In the genomic region with DNA sequence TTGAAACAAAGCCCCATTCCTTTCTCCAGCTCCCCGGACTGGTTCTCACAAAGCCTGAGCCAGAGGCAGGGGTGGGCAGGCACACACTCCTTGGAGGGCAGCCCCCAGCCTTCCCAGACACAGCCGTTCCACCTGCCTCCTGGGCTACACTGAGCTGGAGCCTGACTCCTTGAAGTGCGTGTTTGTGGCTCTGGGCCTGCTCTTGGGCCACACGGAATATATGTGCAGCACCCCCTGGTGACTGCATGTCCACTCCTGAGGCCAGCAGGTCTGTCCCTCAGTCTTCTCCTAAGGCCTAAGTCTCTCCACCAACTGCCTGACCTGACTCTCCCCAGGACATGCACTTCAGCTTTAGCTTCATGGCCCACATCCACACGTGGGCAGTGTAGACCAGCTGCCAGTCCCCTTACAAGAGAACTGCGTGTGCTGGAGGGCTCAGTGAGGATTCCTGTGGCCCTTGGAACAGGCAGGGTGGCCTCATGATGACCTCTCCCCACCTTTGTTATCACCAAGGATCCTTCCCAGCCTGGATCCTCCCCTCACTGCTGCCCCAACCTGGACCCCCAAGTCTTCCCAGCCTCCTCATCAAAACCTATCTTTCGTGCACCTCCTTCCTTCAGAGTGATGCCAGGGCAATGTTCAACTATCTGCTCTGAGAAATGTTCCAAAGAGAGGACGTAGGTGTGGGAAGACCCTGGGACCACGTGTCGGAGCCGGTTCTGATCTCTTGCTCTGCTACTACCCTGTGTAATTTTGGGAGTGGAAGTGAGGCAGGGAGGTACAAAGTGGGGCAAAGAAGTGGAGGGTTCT, we compare ENCODE assay signal across 14 cellular contexts. TPM values are rescaled to one million over a fixed set of nuclear protein-coding genes. Genes with fewer than 3 reads are reported as not detected.
DNase-seq lines count a peak whose midpoint lies in the region; ATAC-seq and TF ChIP-seq lines count a peak whose summit lies in the region.
"Had no signal": no experiment of that assay in that cellular context is flagged by ENCODE, and none has a peak within 500 bp of the region (broad histone marks: within the 10 kb centered on the region; RNA-seq: fewer than 3 reads in every experiment).

No MANE protein-coding gene starts in this region.

- WGBS in liver, result 89% methylated on average over 11 of the region's 11 CpGs

- peaks cover 2% of the 10 kb centered on the region for H3K27me3 Mint-ChIP-seq in activated CD4-positive, alpha-beta T cell treated with anti-CD3 and anti-CD28 coated beads for 36 hours
- H3K27me3 Mint-ChIP-seq in T-cell, result peaks cover 10 to 31% of the 10 kb centered on the region in 2 donors

- POLR2A ChIA-PET in activated CD4-positive, alpha-beta T cell treated with anti-CD3 and anti-CD28 coated beads for 36 hours (lab: Charles Lee), result no interaction called here
- POLR2A ChIA-PET in T-cell (lab: Charles Lee), result no interaction called here

- TF ChIP-seq RAD21 in liver (IDR thresholded peaks at IDR 0.05), result peak; percentile 46 to 68

- H3K9ac ChIP-seq in liver (ENCODE audit: low read depth in 1 of 2, low read length in 2 of 2), result no peak overlapping the region

- no peak overlapping the region for H3K27ac ChIP-seq in left ventricle myocardium inferior (replicated peaks)
- no peak overlapping the region for H3K27ac ChIP-seq in right atrium auricular region
- H3K27ac ChIP-seq in liver (ENCODE audit: low read depth in 1 of 2, low read length in 2 of 2), result no peak overlapping the region

- H3K9me3 ChIP-seq in left ventricle myocardium inferior (replicated peaks) (no peaks in the 10 kb centered on the region), right atrium auricular region (no peaks in the 10 kb centered on the region), liver (ENCODE audit: control insufficient read depth in 4 of 4, low read length in 3 of 4) (no peaks in the 10 kb centered on the region)

- no peak for DNase-seq in left ventricle myocardium inferior
- no peak for DNase-seq in right atrium auricular region (ENCODE audit: low spot score)
- peak; percentile 32 to 42 for DNase-seq in cardiac fibroblast (ENCODE audit: low read depth in 2 of 2)
- DNase-seq in activated CD4-positive, alpha-beta T cell treated with anti-CD3 and anti-CD28 coated beads for 36 hours, result no peak
- DNase-seq in T-cell, result no peak
- DNase-seq: activated CD4-positive, alpha-beta T cell treated with anti-CD3 and anti-CD28 coated beads, Interleukin-2, amount 50 U/mL, for 4 hours; DMS79; hypothalamus; T-helper 2 cell had no signal

- CTCF ChIA-PET in activated CD4-positive, alpha-beta T cell treated with anti-CD3 and anti-CD28 coated beads for 36 hours (lab: Charles Lee), result interaction anchor here (0.6 to 1.9 kb wide), 2 partner anchors 28 to 178 kb away, joined by 3 to 7 read pairs; no protein-coding TSS in a partner anchor
- CTCF ChIA-PET in T-cell (lab: Charles Lee), result no interaction called here

- H3K36me3 ChIP-seq in left ventricle myocardium inferior (no peaks in the 10 kb centered on the region), right atrium auricular region (no peaks in the 10 kb centered on the region), liver (ENCODE audit: control insufficient read depth in 4 of 4, insufficient read depth in 3 of 4, low read depth in 1 of 4, low read length in 3 of 4) (no peaks in the 10 kb centered on the region)

- H3K36me3 Mint-ChIP-seq in activated CD4-positive, alpha-beta T cell treated with anti-CD3 and anti-CD28 coated beads for 36 hours (ENCODE audit: low read depth), result no peaks in the 10 kb centered on the region
- no peaks in the 10 kb centered on the region for H3K36me3 Mint-ChIP-seq in T-cell

- no peaks in the 10 kb centered on the region for H3K9me3 Mint-ChIP-seq in activated CD4-positive, alpha-beta T cell treated with anti-CD3 and anti-CD28 coated beads for 36 hours (ENCODE audit: low read depth)
- H3K9me3 Mint-ChIP-seq in T-cell, result no peaks in the 10 kb centered on the region

- no peak overlapping the region for H3K27ac Mint-ChIP-seq in activated CD4-positive, alpha-beta T cell treated with anti-CD3 and anti-CD28 coated beads for 36 hours
- H3K27ac Mint-ChIP-seq in T-cell, result no peak overlapping the region

- TF ChIP-seq CTCF in left ventricle myocardium inferior (IDR thresholded peaks at IDR 0.05; ENCODE audit: borderline replicate concordance), result peak; percentile 16
- TF ChIP-seq CTCF in right atrium auricular region (IDR thresholded peaks at IDR 0.05), result no peak
- peak; percentile 16 for TF ChIP-seq CTCF in cardiac fibroblast (IDR thresholded peaks at IDR 0.05; ENCODE audit: low read depth, low read length)
- TF ChIP-seq CTCF in liver (IDR thresholded peaks at IDR 0.05; ENCODE audit: low read depth, low read length, missing input control), result peak; percentile 28

- no peak overlapping the region for H3K4me3 ChIP-seq in left ventricle myocardium inferior
- no peak overlapping the region for H3K4me3 ChIP-seq in right atrium auricular region
- no peak overlapping the region for H3K4me3 ChIP-seq in cardiac fibroblast (replicated peaks in 1 of 2; ENCODE audit: low read depth in 2 of 2, low read length in 2 of 2)
- no peak overlapping the region for H3K4me3 ChIP-seq in liver (ENCODE audit: low read depth in 1 of 3, low read length in 3 of 3)
- H3K4me3 ChIP-seq: lung had no signal

- H3K4me1 Mint-ChIP-seq in activated CD4-positive, alpha-beta T cell treated with anti-CD3 and anti-CD28 coated beads for 36 hours, result no peaks in the 10 kb centered on the region
- no peaks in the 10 kb centered on the region for H3K4me1 Mint-ChIP-seq in T-cell

- H3K27me3 ChIP-seq in left ventricle myocardium inferior (ENCODE audit: low read depth) (peaks cover 73% of the 10 kb centered on the region), right atrium auricular region (no peaks in the 10 kb centered on the region), liver (ENCODE audit: control insufficient read depth in 4 of 4, insufficient read depth in 4 of 4, low read length in 3 of 4) (no peaks in the 10 kb centered on the region)

- intact Hi-C loops in left ventricle myocardium inferior (cut with micrococcal nuclease), result no loop called here
- intact Hi-C loops in activated CD4-positive, alpha-beta T cell treated with anti-CD3 and anti-CD28 coated beads for 36 hours (cut with DNase I, micrococcal nuclease), result loop anchor here in 1 of 2 experiments (5.0 kb wide), 1 partner anchor 176 kb away; no protein-coding TSS in a partner anchor

- ATAC-seq in HG02885 (IDR thresholded peaks at IDR 0.05; ENCODE audit: poor library complexity, unreplicated experiment) (no peak), GM18867 (IDR thresholded peaks at IDR 0.05; ENCODE audit: unreplicated experiment) (no peak), T-cell (replicated peaks in 1 of 4) (no peak)
- no peak for ATAC-seq in activated CD4-positive, alpha-beta T cell treated with anti-CD3 and anti-CD28 coated beads for 36 hours

- no peak overlapping the region for H3K4me3 Mint-ChIP-seq in activated CD4-positive, alpha-beta T cell treated with anti-CD3 and anti-CD28 coated beads for 36 hours
- H3K4me3 Mint-ChIP-seq in T-cell, result no peak overlapping the region

- H3K4me1 ChIP-seq in left ventricle myocardium inferior, result no peaks in the 10 kb centered on the region
- H3K4me1 ChIP-seq in right atrium auricular region, result no peaks in the 10 kb centered on the region
- peaks cover 0 to 4% (median 0%) of the 10 kb centered on the region in 4 donors for H3K4me1 ChIP-seq in liver (ENCODE audit: control insufficient read depth in 4 of 4, insufficient read depth in 4 of 4, low read length in 3 of 4)

TF ChIP-seq in liver, 16 proteins besides CTCF, POLR2A, EP300 and RAD21:
- no peak for TF ChIP-seq FOXA2 (IDR thresholded peaks at IDR 0.05)
- TF ChIP-seq EGR1 (IDR thresholded peaks at IDR 0.05; ENCODE audit: low read depth in 2 of 2), result no peak
- no peak for TF ChIP-seq HNF4A (conservative IDR thresholded peaks at IDR 0.05)
- TF ChIP-seq RXRA (IDR thresholded peaks at IDR 0.05), result no peak
- TF ChIP-seq TAF1 (conservative IDR thresholded peaks at IDR 0.05), result no peak
- TF ChIP-seq GABPA (IDR thresholded peaks at IDR 0.05 in 1 of 2, conservative IDR thresholded peaks at IDR 0.05 in 1 of 2), result no peak
- TF ChIP-seq HNF4G (IDR thresholded peaks at IDR 0.05), result no peak
- no peak for TF ChIP-seq JUND (IDR thresholded peaks at IDR 0.05)
- no peak for TF ChIP-seq NR2F2 (IDR thresholded peaks at IDR 0.05)
- TF ChIP-seq SP1 (IDR thresholded peaks at IDR 0.05), result no peak

RNA-seq across cellular contexts. Expression of gene SLC6A2, which starts 12.4 kb away (rescaled TPM):
- total RNA-seq in left ventricle myocardium inferior (not detected), right atrium auricular region (not detected), liver (under 1 TPM in 1 of 2 donors, not detected in 1; under 0.01 TPM), T-cell (not detected)
- under 1 TPM; 0.07 to 0.10 TPM for polyA plus RNA-seq in liver
- not detected for total RNA-seq in activated CD4-positive, alpha-beta T cell treated with anti-CD3 and anti-CD28 coated beads for 36 hours
- total RNA-seq: OCI-LY7 had no signal

Comparison
In these comparisons a context has a peak if more than half of its experiments do, and no peak if none do; other contexts are left out.
1. CTCF ChIP-seq: peak in left ventricle myocardium inferior (single experiment), cardiac fibroblast (single experiment) and liver (single experiment); none in right atrium auricular region (0 of 2).
2. DNase-seq: peak in cardiac fibroblast (2 of 2); none in left ventricle myocardium inferior (single experiment), right atrium auricular region (single experiment), activated CD4-positive, alpha-beta T cell treated with anti-CD3 and anti-CD28 coated beads for 36 hours (single experiment) and T-cell (0 of 34).